In genomic region chr3:197782230-197782629, GRCh38 we compare ENCODE assay signal across 15 cellular contexts. TPM values are rescaled to one million over a fixed set of nuclear protein-coding genes. Genes with fewer than 3 reads are reported as not detected.
DNase-seq lines count a peak whose midpoint lies in the region; ATAC-seq and TF ChIP-seq lines count a peak whose summit lies in the region.
"Had no signal": no experiment of that assay in that cellular context is flagged by ENCODE, and none has a peak within 500 bp of the region (broad histone marks: within the 10 kb centered on the region; RNA-seq: fewer than 3 reads in every experiment).

No MANE protein-coding gene starts in this region.

- H3K4me1 Mint-ChIP-seq in activated naive CD4-positive, alpha-beta T cell treated with anti-CD3 and anti-CD28 coated beads, Interleukin-2, amount 50 U/mL, for 24 hours = peaks cover 6% of the 10 kb centered on the region
- peaks cover 14% of the 10 kb centered on the region for H3K4me1 Mint-ChIP-seq in stimulated activated naive CD8-positive, alpha-beta T cell treated with anti-CD3 and anti-CD28 coated beads, Interleukin-15, Interleukin-2, amounts not matched to agents 100 ng/mL and 50 ng/mL, for 24 hours (ENCODE audit: low read depth)
- H3K4me1 Mint-ChIP-seq: immature natural killer cell had no signal

- H3K4me1 ChIP-seq in mammary epithelial cell (ENCODE audit: insufficient read depth, low read length) = no peaks in the 10 kb centered on the region
- H3K4me1 ChIP-seq: Peyer's patch, transverse colon had no signal

- no peaks in the 10 kb centered on the region for H4K20me1 ChIP-seq in mammary epithelial cell (ENCODE audit: insufficient read depth, low read length)

- H3K4me3 ChIP-seq in SK-N-MC (no peak overlapping the region), mammary epithelial cell (replicated peaks in 1 of 3; ENCODE audit: insufficient read depth in 1 of 3, low read depth in 2 of 3, low read length in 3 of 3) (no peak overlapping the region)
- H3K4me3 ChIP-seq: Peyer's patch, transverse colon had no signal

- DNase-seq in activated naive CD4-positive, alpha-beta T cell treated with Interleukin-2 at 50 U/mL for 16 hours = no peak
- no peak for DNase-seq in SK-N-MC (ENCODE audit: low read depth, low spot score)
- DNase-seq in mammary epithelial cell = no peak
- no peak for DNase-seq in activated CD4-positive, alpha-beta T cell treated with anti-CD3 and anti-CD28 coated beads, Interleukin-2, amount 50 U/mL, for 4 hours
- DNase-seq in stimulated activated CD4-positive, alpha-beta T cell treated with anti-CD3 and anti-CD28 coated beads, Interleukin-4, amount 100 ng/mL, for 24 hours = no peak
- DNase-seq: activated CD4-positive, alpha-beta T cell treated with anti-CD3 and anti-CD28 coated beads for 1 hour; brain microvascular endothelial cell; immature natural killer cell; NCI-H510A; Peyer's patch; stimulated activated CD4-positive, alpha-beta T cell treated with anti-CD3 and anti-CD28 coated beads, Interleukin-12 subunit alpha, Interleukin-12 subunit beta, amount 100 ng/mL, for 4 hours; transverse colon had no signal

- H3K27ac ChIP-seq in SK-N-MC = 0 out of 2 replicates have a peak overlapping the region, but pooled peaks have one; percentile 23
- no peak overlapping the region for H3K27ac ChIP-seq in mammary epithelial cell (ENCODE audit: insufficient read depth, low read depth, low read length)
- H3K27ac ChIP-seq: brain microvascular endothelial cell, Peyer's patch, transverse colon had no signal

- H3K36me3 ChIP-seq in SK-N-MC (ENCODE audit: insufficient read depth, low read length) = peaks cover 54% of the 10 kb centered on the region
- H3K36me3 ChIP-seq in mammary epithelial cell (ENCODE audit: insufficient read depth, low read length) = peaks cover 30% of the 10 kb centered on the region

- H3K9me3 ChIP-seq in SK-N-MC (ENCODE audit: low read depth, low read length) (no peaks in the 10 kb centered on the region), mammary epithelial cell (replicated peaks; ENCODE audit: insufficient read depth, low read length) (no peaks in the 10 kb centered on the region)
- H3K9me3 ChIP-seq: Peyer's patch, transverse colon had no signal

- intact Hi-C loops in mammary epithelial cell (cut with micrococcal nuclease) = no loop called here

- BruUV-seq in mammary epithelial cell (replicated peaks; lab: Mats Ljungman, UMichigan) = no TSS peak

- H3K4me3 Mint-ChIP-seq in activated naive CD4-positive, alpha-beta T cell treated with anti-CD3 and anti-CD28 coated beads, Interleukin-2, amount 50 U/mL, for 24 hours = no peak overlapping the region
- no peak overlapping the region for H3K4me3 Mint-ChIP-seq in stimulated activated naive CD8-positive, alpha-beta T cell treated with anti-CD3 and anti-CD28 coated beads, Interleukin-15, Interleukin-2, amounts not matched to agents 100 ng/mL and 50 ng/mL, for 24 hours
- H3K4me3 Mint-ChIP-seq: immature natural killer cell had no signal

- in situ Hi-C loops in mammary epithelial cell (cut with MboI; ENCODE audit: low sequenced_read_pairs in 2 of 2) = no loop called here

- H3K36me3 Mint-ChIP-seq in activated naive CD4-positive, alpha-beta T cell treated with anti-CD3 and anti-CD28 coated beads, Interleukin-2, amount 50 U/mL, for 24 hours = peaks cover 8% of the 10 kb centered on the region
- peaks cover 43% of the 10 kb centered on the region for H3K36me3 Mint-ChIP-seq in stimulated activated naive CD8-positive, alpha-beta T cell treated with anti-CD3 and anti-CD28 coated beads, Interleukin-15, Interleukin-2, amounts not matched to agents 100 ng/mL and 50 ng/mL, for 24 hours (ENCODE audit: low read depth)

- 99% methylated on average over 4 of the region's 4 CpGs for WGBS in mammary epithelial cell (ENCODE audit: low coverage, missing lambda C conversion rate)

- no peak overlapping the region for H2AFZ ChIP-seq in mammary epithelial cell (ENCODE audit: low read depth, low read length)

- H3K79me2 ChIP-seq in mammary epithelial cell (ENCODE audit: insufficient read depth, low read length) = no peaks in the 10 kb centered on the region

- peak; percentile 60 for ATAC-seq in GM21717 (IDR thresholded peaks at IDR 0.05; ENCODE audit: unreplicated experiment)

- no peaks in the 10 kb centered on the region for H3K27me3 Mint-ChIP-seq in activated naive CD4-positive, alpha-beta T cell treated with anti-CD3 and anti-CD28 coated beads, Interleukin-2, amount 50 U/mL, for 24 hours
- H3K27me3 Mint-ChIP-seq in stimulated activated naive CD8-positive, alpha-beta T cell treated with anti-CD3 and anti-CD28 coated beads, Interleukin-15, Interleukin-2, amounts not matched to agents 100 ng/mL and 50 ng/mL, for 24 hours = no peaks in the 10 kb centered on the region

- H3K4me2 ChIP-seq in mammary epithelial cell (ENCODE audit: insufficient read depth, low read depth, low read length) = no peak overlapping the region

- CTCF ChIA-PET in mammary epithelial cell (lab: Charles Lee; ENCODE audit: low non-redundant PET) = no interaction called here

- H3K27me3 ChIP-seq in mammary epithelial cell (ENCODE audit: insufficient read depth, low read length) = no peaks in the 10 kb centered on the region
- H3K27me3 ChIP-seq: brain microvascular endothelial cell, Peyer's patch, transverse colon had no signal

- peak overlapping the region; percentile 71 for H3K27ac Mint-ChIP-seq in activated naive CD4-positive, alpha-beta T cell treated with anti-CD3 and anti-CD28 coated beads, Interleukin-2, amount 50 U/mL, for 24 hours
- H3K27ac Mint-ChIP-seq in stimulated activated naive CD8-positive, alpha-beta T cell treated with anti-CD3 and anti-CD28 coated beads, Interleukin-15, Interleukin-2, amounts not matched to agents 100 ng/mL and 50 ng/mL, for 24 hours = peak overlapping the region; percentile 34

- TF ChIP-seq CTCF in mammary epithelial cell (conservative IDR thresholded peaks at IDR 0.05 in 1 of 2, IDR thresholded peaks at IDR 0.05 in 1 of 2; ENCODE audit: extremely low read depth in 1 of 2, insufficient read depth in 1 of 2, low read depth in 1 of 2, low read length in 2 of 2) = no peak

- H3K9ac ChIP-seq in SK-N-MC (ENCODE audit: insufficient read length) = no peak overlapping the region
- no peak overlapping the region for H3K9ac ChIP-seq in mammary epithelial cell (ENCODE audit: insufficient read depth, low read length)

- dilution Hi-C loops in mammary epithelial cell (cut with HindIII; ENCODE audit: low sequenced_read_pairs) = no loop called here

- H3K9me3 Mint-ChIP-seq in activated naive CD4-positive, alpha-beta T cell treated with anti-CD3 and anti-CD28 coated beads, Interleukin-2, amount 50 U/mL, for 24 hours = no peaks in the 10 kb centered on the region
- H3K9me3 Mint-ChIP-seq in stimulated activated naive CD8-positive, alpha-beta T cell treated with anti-CD3 and anti-CD28 coated beads, Interleukin-15, Interleukin-2, amounts not matched to agents 100 ng/mL and 50 ng/mL, for 24 hours = no peaks in the 10 kb centered on the region
- H3K9me3 Mint-ChIP-seq: immature natural killer cell had no signal

RNA-seq across cellular contexts. Expression of gene LRCH3, which starts 8.8 kb away (rescaled TPM):
- total RNA-seq in mammary epithelial cell = 10 to 100 TPM; 45.8 to 49.0 TPM
- 19.1 TPM for polyA plus RNA-seq in mammary epithelial cell
- polyA minus RNA-seq in mammary epithelial cell = 123 TPM

RNA-seq across cellular contexts. Expression of gene FYTTD1, which starts 32.5 kb away (rescaled TPM):
- total RNA-seq in mammary epithelial cell = 10 to 100 TPM; 49.0 to 59.6 TPM
- 21.9 TPM for polyA plus RNA-seq in mammary epithelial cell
- polyA minus RNA-seq in mammary epithelial cell = 24.3 TPM

RNA-seq across cellular contexts. Expression of gene RUBCN, which starts 45.5 kb away (rescaled TPM):
- total RNA-seq in mammary epithelial cell = 10 to 100 TPM; 21.0 to 32.6 TPM
- polyA plus RNA-seq in mammary epithelial cell = 17.7 TPM
- polyA minus RNA-seq in mammary epithelial cell = 50.3 TPM
